In the genomic region with DNA sequence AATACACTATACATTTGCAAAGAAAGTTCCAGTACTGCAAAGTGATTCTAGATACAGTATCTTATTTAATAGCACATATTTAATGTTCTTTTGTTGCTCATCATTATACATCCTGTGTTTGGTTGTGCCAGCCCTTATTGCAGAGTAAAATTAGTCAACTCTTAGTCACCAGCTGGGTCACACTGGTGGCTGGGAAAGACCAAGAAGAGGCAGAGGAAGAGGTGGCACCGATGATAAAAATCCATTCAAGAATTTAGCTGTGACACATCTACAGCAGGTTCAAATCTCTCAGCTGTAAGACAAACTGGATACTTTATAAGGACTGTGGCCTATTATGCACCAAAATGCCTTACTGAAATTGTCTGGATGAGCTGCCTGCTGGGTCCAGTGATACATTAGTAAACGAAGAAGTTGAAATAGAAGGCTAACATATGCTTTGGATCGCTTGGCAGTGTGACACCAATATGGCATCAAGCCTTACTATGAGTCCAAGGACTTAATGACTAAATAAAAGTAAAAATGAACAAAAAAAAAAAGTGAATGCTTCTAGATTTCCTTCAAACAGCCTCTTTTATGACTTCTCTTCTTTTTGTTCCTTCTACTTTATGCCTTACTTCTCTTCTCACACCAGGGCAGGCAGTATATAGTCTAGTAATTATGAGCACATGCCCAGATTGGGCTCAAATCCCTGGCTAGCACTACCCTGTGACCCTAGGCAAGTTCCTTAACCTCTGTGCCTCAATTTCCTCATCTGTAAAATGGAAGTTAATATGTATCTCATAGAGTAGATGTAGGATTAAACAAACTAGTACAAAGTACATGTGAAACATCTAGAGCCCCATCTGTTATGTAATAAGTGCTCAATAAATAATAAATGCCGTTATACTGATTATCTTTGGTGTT, we compare ENCODE assay signal across 9 cellular contexts. TPM values are rescaled to one million over a fixed set of nuclear protein-coding genes. Genes with fewer than 3 reads are reported as not detected.
A peak's percentile ranks its signal among the peaks of the same experiment; 100 is the strongest.
DNase-seq lines count a peak whose midpoint lies in the region; ATAC-seq and TF ChIP-seq lines count a peak whose summit lies in the region.
"Had no signal": no experiment of that assay in that cellular context is flagged by ENCODE, and none has a peak within 500 bp of the region (broad histone marks: within the 10 kb centered on the region; RNA-seq: fewer than 3 reads in every experiment).

No MANE protein-coding gene starts in this region.

- TF ChIP-seq CTCF in WTC11 (IDR thresholded peaks at IDR 0.05), result no peak

- peak overlapping the region; percentile 22 for H3K27ac ChIP-seq in SK-N-MC

- H3K9me3 ChIP-seq in SK-N-MC (ENCODE audit: low read depth, low read length), result no peaks in the 10 kb centered on the region

- ATAC-seq in GM19035 (IDR thresholded peaks at IDR 0.05; ENCODE audit: unreplicated experiment) (no peak), WTC11 (no peak)

- CTCF ChIA-PET in WTC11 (lab: Charles Lee), result interaction anchor here (1.5 to 3.2 kb wide), 13 partner anchors 10 to 364 kb away, joined by 3 to 35 read pairs (median 10); partner anchors contain the start of gene RNF8

- H3K36me3 ChIP-seq in SK-N-MC (ENCODE audit: insufficient read depth, low read length), result peaks cover 5% of the 10 kb centered on the region; the same call in 1 of the 2 replicates

- H3K36me3 Mint-ChIP-seq in WTC11, result peaks cover 21% of the 10 kb centered on the region

- peaks cover 2% of the 10 kb centered on the region; the same call in 1 of the 2 replicates for H3K4me1 Mint-ChIP-seq in WTC11

- POLR2A ChIA-PET in WTC11 (lab: Charles Lee), result interaction anchor here (1.0 to 1.5 kb wide), 2 partner anchors 28 to 109 kb away, joined by 3 to 5 read pairs; no protein-coding TSS in a partner anchor

- no peaks in the 10 kb centered on the region for H3K9me3 Mint-ChIP-seq in WTC11
- H3K9me3 Mint-ChIP-seq: naive thymus-derived CD8-positive, alpha-beta T cell had no signal

- DNase-seq in NCI-H1694 treated with DMSO at 0.1 percent for 48 hours (lab: John Stamatoyannopoulos, UW) (peak; percentile 32), NCI-H1694 (lab: John Stamatoyannopoulos, UW) (no peak), SK-N-MC (ENCODE audit: low read depth, low spot score) (no peak), dermis microvascular lymphatic vessel endothelial cell (ENCODE audit: low read depth in 2 of 2) (peak; percentile 43 to 86), NCI-H526 treated with DMSO at 0.1 percent for 48 hours (lab: John Stamatoyannopoulos, UW) (no peak), WTC11 (ENCODE audit: low spot score) (no peak)
- DNase-seq in stimulated activated CD4-positive, alpha-beta T cell treated with anti-CD3 and anti-CD28 coated beads, Interleukin-1b, Interleukin-23, amount 100 ng/mL, for 4 hours (ENCODE audit: low read depth in 2 of 2), result peak; percentile 3 to 8
- DNase-seq: naive thymus-derived CD8-positive, alpha-beta T cell had no signal

- H3K9ac ChIP-seq in SK-N-MC (ENCODE audit: insufficient read length), result no peak overlapping the region

- H3K4me3 ChIP-seq in SK-N-MC, result no peak overlapping the region

- no peak overlapping the region for H3K27ac Mint-ChIP-seq in WTC11

- H3K27me3 Mint-ChIP-seq in WTC11 (ENCODE audit: low read depth), result no peaks in the 10 kb centered on the region
- H3K27me3 Mint-ChIP-seq: naive thymus-derived CD8-positive, alpha-beta T cell had no signal

- H3K4me3 Mint-ChIP-seq in WTC11, result no peak overlapping the region
- H3K4me3 Mint-ChIP-seq: naive thymus-derived CD8-positive, alpha-beta T cell had no signal

TF ChIP-seq in WTC11, 78 proteins besides CTCF, POLR2A, EP300 and RAD21:
- TF ChIP-seq AFF4 (CRISPR knock-in tag; IDR thresholded peaks at IDR 0.05; ENCODE audit: borderline replicate concordance), result no peak
- no peak for TF ChIP-seq SP1 (CRISPR knock-in tag; conservative IDR thresholded peaks at IDR 0.05)
TF ChIP-seq in WTC11: peak in this region for 0.

RNA-seq across cellular contexts. Expression of gene RNF8, which starts 29.4 kb away (rescaled TPM):
- total RNA-seq in dermis microvascular lymphatic vessel endothelial cell (22.5 and 22.6 TPM in 2 replicates), WTC11 (2021) (33.1 to 35.9 TPM (median 33.3 TPM) in 3 replicates)

Comparison
In these comparisons a context has a peak if more than half of its experiments do, and no peak if none do; other contexts are left out.
1. DNase-seq: peak in NCI-H1694 treated with DMSO at 0.1 percent for 48 hours (single experiment), dermis microvascular lymphatic vessel endothelial cell (2 of 2) and stimulated activated CD4-positive, alpha-beta T cell treated with anti-CD3 and anti-CD28 coated beads, Interleukin-1b, Interleukin-23, amount 100 ng/mL, for 4 hours (2 of 2); none in NCI-H1694 (single experiment), SK-N-MC (single experiment), NCI-H526 treated with DMSO at 0.1 percent for 48 hours (single experiment) and WTC11 (single experiment).